ENCODE assay signal across 16 cellular contexts in the genomic region with DNA sequence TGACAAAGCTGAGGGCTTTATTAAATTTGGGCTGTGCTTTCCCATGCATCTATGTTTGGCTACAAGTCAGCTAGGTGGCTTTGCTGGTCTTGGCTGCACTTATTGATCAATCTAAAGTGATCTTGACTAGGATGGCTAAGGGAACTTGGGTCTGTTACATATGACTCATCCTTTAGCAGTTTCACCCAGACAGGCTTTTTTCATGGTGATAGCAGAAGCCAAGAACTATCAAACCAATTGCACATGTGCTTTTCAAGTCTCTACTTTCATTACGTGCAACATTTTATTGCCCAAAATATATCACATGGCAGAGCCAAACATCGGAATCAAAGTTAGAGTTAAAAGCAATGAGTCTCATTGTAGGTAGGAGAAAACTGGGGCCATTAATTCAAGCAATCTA.
DNase-seq lines count a peak whose midpoint lies in the region; TF ChIP-seq lines count a peak whose summit lies in the region.
"Had no signal": no experiment of that assay in that cellular context is flagged by ENCODE, and none has a peak within 500 bp of the region (broad histone marks: within the 10 kb centered on the region; RNA-seq: fewer than 3 reads in every experiment).

No MANE protein-coding gene starts in this region.

- H3K27me3 ChIP-seq in BJ (ENCODE audit: control insufficient read depth, insufficient read depth, low read length), result no peaks in the 10 kb centered on the region
- H3K27me3 ChIP-seq in effector memory CD4-positive, alpha-beta T cell (replicated peaks; ENCODE audit: control insufficient read depth, insufficient read depth, low read length, poor library complexity, severe bottlenecking), result no peaks in the 10 kb centered on the region
- H3K27me3 ChIP-seq: BLaER1 had no signal

- no peak overlapping the region for H3K4me3 ChIP-seq in BJ (ENCODE audit: low read depth, low read length)
- H3K4me3 ChIP-seq in fibroblast of mammary gland (ENCODE audit: control insufficient read depth, low read depth, low read length), result no peak overlapping the region
- no peak overlapping the region for H3K4me3 ChIP-seq in skeletal muscle cell (ENCODE audit: low read depth, low read length)
- no peak overlapping the region for H3K4me3 ChIP-seq in effector memory CD4-positive, alpha-beta T cell (ENCODE audit: insufficient read depth, low read depth, low read length, poor library complexity, severe bottlenecking)
- H3K4me3 ChIP-seq: BLaER1 had no signal

- H3K27ac ChIP-seq in effector memory CD4-positive, alpha-beta T cell (ENCODE audit: insufficient read depth, low read length, poor library complexity, severe bottlenecking), result no peak overlapping the region
- H3K27ac ChIP-seq: BLaER1 had no signal

- peak; percentile 27 for DNase-seq in BJ (ENCODE audit: low read depth)
- peak; percentile 81 for DNase-seq in OCI-M1 (lab: John Stamatoyannopoulos, UW)
- peak; percentile 67 for DNase-seq in fibroblast of mammary gland (ENCODE audit: low read depth)
- DNase-seq in skeletal muscle cell (ENCODE audit: low read depth), result peak; percentile 9
- no peak for DNase-seq in superior temporal gyrus (ENCODE audit: extremely low spot score)
- DNase-seq in effector memory CD4-positive, alpha-beta T cell, result no peak
- no peak for DNase-seq in COLO668 (lab: John Stamatoyannopoulos, UW; ENCODE audit: unreplicated experiment)
- DNase-seq in activated T-cell treated with anti-CD3 and anti-CD28 coated beads, Interleukin-2, amount 50 U/mL, for 48 hours, result no peak
- DNase-seq: CD8-positive, alpha-beta memory T cell; H7; MV-4-11; NCI-H1436 treated with DMSO at 0.1 percent for 48 hours; NCI-H2081 treated with DMSO at 0.1 percent for 48 hours; NCI-H524; SHP77 treated with DMSO at 0.1 percent for 48 hours had no signal

- H3K36me3 ChIP-seq in BJ (ENCODE audit: control insufficient read depth, insufficient read depth, low read length), result no peaks in the 10 kb centered on the region
- H3K36me3 ChIP-seq in effector memory CD4-positive, alpha-beta T cell (ENCODE audit: control insufficient read depth, insufficient read depth, low read length), result no peaks in the 10 kb centered on the region
- H3K36me3 ChIP-seq: BLaER1 had no signal

- TF ChIP-seq CTCF in BJ (IDR thresholded peaks at IDR 0.05; ENCODE audit: insufficient read depth, low read depth, low read length) (no peak), fibroblast of mammary gland (conservative IDR thresholded peaks at IDR 0.05; ENCODE audit: control insufficient read depth, insufficient read depth, low read depth, low read length) (no peak)

- no peaks in the 10 kb centered on the region for H3K9me3 ChIP-seq in effector memory CD4-positive, alpha-beta T cell (ENCODE audit: control insufficient read depth, low read length)
- H3K9me3 ChIP-seq: BLaER1 had no signal

- CTCF ChIA-PET in BJ (lab: Yijun Ruan, JAX), result no interaction called here

- POLR2A ChIA-PET in BJ (lab: Charles Lee), result no interaction called here

- H3K4me1 ChIP-seq in effector memory CD4-positive, alpha-beta T cell (ENCODE audit: control insufficient read depth, insufficient read depth, low read length, poor library complexity, severe bottlenecking), result no peaks in the 10 kb centered on the region
- H3K4me1 ChIP-seq: BLaER1 had no signal

Comparison
In these comparisons a context has a peak if more than half of its experiments do, and no peak if none do; other contexts are left out.
1. DNase-seq: peak in BJ (single experiment), OCI-M1 (single experiment), fibroblast of mammary gland (single experiment) and skeletal muscle cell (single experiment); none in superior temporal gyrus (single experiment), effector memory CD4-positive, alpha-beta T cell (0 of 3), COLO668 (single experiment) and activated T-cell treated with anti-CD3 and anti-CD28 coated beads, Interleukin-2, amount 50 U/mL, for 48 hours (0 of 2).